1 cellular context compared by ENCODE assay signal in the genomic region with DNA sequence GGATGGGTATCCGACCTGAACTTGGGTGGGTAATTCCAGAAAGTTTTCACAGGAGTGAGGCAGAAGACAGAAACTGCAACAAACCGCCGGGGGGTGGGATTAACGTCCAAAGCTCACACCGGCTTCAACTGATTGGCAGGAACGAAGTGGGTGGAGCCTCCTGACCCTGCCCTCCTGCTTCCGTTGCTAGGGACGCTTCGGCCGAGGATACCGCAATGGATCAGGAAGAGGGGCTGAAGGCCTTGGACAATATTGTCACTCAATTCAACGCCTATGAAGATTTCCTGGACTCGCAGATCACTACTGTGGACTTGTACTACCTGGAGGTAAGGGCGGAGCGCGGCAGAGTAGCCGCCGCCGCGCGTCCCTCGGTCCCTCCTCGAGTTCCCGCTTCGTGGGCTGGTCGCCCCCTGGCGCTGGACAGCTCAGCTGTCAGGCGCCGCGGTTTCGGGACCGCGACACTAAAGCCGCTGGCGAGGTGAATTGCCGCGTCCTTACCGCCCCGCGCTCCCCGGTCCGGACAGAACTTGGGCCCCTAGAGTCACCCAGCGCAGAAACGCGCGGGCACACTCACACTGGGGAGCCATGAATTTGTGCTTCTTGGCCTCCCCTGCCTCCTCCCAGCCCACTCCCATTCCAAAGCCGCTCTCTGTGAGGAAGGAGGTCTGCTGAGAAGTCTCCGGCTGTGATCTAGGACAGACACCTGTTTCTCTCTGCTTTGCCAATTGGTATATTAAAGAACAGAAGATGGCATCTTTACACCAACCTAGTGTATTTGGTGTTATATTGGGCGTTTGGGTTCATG.
A peak's percentile ranks its signal among the peaks of the same experiment; 100 is the strongest.
TF ChIP-seq lines count a peak whose summit lies in the region.

Gene CFAP299 (plus strand): TSS at position 177 of the 805 bp plus-strand sequence.

TF ChIP-seq in K562, 482 proteins besides CTCF, POLR2A, EP300 and RAD21 (continued from another document and continues in another):
- TF ChIP-seq, protein P1, sequence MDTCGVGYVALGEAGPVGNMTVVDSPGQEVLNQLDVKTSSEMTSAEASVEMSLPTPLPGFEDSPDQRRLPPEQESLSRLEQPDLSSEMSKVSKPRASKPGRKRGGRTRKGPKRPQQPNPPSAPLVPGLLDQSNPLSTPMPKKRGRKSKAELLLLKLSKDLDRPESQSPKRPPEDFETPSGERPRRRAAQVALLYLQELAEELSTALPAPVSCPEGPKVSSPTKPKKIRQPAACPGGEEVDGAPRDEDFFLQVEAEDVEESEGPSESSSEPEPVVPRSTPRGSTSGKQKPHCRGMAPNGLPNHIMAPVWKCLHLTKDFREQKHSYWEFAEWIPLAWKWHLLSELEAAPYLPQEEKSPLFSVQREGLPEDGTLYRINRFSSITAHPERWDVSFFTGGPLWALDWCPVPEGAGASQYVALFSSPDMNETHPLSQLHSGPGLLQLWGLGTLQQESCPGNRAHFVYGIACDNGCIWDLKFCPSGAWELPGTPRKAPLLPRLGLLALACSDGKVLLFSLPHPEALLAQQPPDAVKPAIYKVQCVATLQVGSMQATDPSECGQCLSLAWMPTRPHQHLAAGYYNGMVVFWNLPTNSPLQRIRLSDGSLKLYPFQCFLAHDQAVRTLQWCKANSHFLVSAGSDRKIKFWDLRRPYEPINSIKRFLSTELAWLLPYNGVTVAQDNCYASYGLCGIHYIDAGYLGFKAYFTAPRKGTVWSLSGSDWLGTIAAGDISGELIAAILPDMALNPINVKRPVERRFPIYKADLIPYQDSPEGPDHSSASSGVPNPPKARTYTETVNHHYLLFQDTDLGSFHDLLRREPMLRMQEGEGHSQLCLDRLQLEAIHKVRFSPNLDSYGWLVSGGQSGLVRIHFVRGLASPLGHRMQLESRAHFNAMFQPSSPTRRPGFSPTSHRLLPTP (IDR thresholded peaks at IDR 0.05; ENCODE audit: borderline replicate concordance, extremely low read depth, insufficient read length), result no peak
- TF ChIP-seq GMEB1 (CRISPR knock-in tag; IDR thresholded peaks at IDR 0.05), result no peak
- TF ChIP-seq SRF (CRISPR knock-in tag; IDR thresholded peaks at IDR 0.05), result no peak
- 0 out of 2 replicates have a peak, but pooled peaks have one; percentile 40 for TF ChIP-seq CREM (IDR thresholded peaks at IDR 0.05; ENCODE audit: low read depth)
- TF ChIP-seq ZKSCAN1 (IDR thresholded peaks at IDR 0.05; ENCODE audit: low read depth, low read length), result peak; percentile 45; the same call in 1 of the 2 replicates
- TF ChIP-seq, protein P2, sequence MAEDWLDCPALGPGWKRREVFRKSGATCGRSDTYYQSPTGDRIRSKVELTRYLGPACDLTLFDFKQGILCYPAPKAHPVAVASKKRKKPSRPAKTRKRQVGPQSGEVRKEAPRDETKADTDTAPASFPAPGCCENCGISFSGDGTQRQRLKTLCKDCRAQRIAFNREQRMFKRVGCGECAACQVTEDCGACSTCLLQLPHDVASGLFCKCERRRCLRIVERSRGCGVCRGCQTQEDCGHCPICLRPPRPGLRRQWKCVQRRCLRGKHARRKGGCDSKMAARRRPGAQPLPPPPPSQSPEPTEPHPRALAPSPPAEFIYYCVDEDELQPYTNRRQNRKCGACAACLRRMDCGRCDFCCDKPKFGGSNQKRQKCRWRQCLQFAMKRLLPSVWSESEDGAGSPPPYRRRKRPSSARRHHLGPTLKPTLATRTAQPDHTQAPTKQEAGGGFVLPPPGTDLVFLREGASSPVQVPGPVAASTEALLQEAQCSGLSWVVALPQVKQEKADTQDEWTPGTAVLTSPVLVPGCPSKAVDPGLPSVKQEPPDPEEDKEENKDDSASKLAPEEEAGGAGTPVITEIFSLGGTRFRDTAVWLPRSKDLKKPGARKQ (CRISPR knock-in tag; IDR thresholded peaks at IDR 0.05), result no peak
- no peak for TF ChIP-seq CAMTA2 (CRISPR knock-in tag; conservative IDR thresholded peaks at IDR 0.05)
- TF ChIP-seq SP1 (CRISPR knock-in tag; IDR thresholded peaks at IDR 0.05), result peak; percentile 89
- no peak for TF ChIP-seq FOXK1 (CRISPR knock-in tag; IDR thresholded peaks at IDR 0.05; ENCODE audit: borderline replicate concordance)
- TF ChIP-seq SRSF7 (optimal IDR thresholded peaks at IDR 0.05; ENCODE audit: low read depth, low read length), result no peak
- TF ChIP-seq STAT5B (CRISPR knock-in tag; IDR thresholded peaks at IDR 0.05), result no peak
- TF ChIP-seq IFI16 (CRISPR knock-in tag; IDR thresholded peaks at IDR 0.05), result no peak
- TF ChIP-seq MTA2 (IDR thresholded peaks at IDR 0.05; ENCODE audit: low read depth), result no peak
- no peak for TF ChIP-seq TAF7 (tag; IDR thresholded peaks at IDR 0.05)
- peak; percentile 72 for TF ChIP-seq SMC3 (conservative IDR thresholded peaks at IDR 0.05; ENCODE audit: insufficient read depth, low read depth, low read length)
- no peak for TF ChIP-seq ZNF77 (CRISPR knock-in tag; IDR thresholded peaks at IDR 0.05)
- 0 out of 4 replicates have a peak, but pooled peaks of 1 of the 2 experiments have one; percentile 10 for TF ChIP-seq RCOR1 (IDR thresholded peaks at IDR 0.05; ENCODE audit: borderline replicate concordance in 1 of 2, low read depth in 2 of 2, low read length in 2 of 2)
- no peak for TF ChIP-seq TCF3 (CRISPR knock-in tag; IDR thresholded peaks at IDR 0.05)
- TF ChIP-seq KLF13 (tag; IDR thresholded peaks at IDR 0.05; ENCODE audit: borderline replicate concordance, low read depth), result no peak
- TF ChIP-seq, protein P3, sequence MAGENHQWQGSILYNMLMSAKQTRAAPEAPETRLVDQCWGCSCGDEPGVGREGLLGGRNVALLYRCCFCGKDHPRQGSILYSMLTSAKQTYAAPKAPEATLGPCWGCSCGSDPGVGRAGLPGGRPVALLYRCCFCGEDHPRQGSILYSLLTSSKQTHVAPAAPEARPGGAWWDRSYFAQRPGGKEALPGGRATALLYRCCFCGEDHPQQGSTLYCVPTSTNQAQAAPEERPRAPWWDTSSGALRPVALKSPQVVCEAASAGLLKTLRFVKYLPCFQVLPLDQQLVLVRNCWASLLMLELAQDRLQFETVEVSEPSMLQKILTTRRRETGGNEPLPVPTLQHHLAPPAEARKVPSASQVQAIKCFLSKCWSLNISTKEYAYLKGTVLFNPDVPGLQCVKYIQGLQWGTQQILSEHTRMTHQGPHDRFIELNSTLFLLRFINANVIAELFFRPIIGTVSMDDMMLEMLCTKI (IDR thresholded peaks at IDR 0.05; ENCODE audit: partially characterized antibody), result no peak
- TF ChIP-seq, protein P4, sequence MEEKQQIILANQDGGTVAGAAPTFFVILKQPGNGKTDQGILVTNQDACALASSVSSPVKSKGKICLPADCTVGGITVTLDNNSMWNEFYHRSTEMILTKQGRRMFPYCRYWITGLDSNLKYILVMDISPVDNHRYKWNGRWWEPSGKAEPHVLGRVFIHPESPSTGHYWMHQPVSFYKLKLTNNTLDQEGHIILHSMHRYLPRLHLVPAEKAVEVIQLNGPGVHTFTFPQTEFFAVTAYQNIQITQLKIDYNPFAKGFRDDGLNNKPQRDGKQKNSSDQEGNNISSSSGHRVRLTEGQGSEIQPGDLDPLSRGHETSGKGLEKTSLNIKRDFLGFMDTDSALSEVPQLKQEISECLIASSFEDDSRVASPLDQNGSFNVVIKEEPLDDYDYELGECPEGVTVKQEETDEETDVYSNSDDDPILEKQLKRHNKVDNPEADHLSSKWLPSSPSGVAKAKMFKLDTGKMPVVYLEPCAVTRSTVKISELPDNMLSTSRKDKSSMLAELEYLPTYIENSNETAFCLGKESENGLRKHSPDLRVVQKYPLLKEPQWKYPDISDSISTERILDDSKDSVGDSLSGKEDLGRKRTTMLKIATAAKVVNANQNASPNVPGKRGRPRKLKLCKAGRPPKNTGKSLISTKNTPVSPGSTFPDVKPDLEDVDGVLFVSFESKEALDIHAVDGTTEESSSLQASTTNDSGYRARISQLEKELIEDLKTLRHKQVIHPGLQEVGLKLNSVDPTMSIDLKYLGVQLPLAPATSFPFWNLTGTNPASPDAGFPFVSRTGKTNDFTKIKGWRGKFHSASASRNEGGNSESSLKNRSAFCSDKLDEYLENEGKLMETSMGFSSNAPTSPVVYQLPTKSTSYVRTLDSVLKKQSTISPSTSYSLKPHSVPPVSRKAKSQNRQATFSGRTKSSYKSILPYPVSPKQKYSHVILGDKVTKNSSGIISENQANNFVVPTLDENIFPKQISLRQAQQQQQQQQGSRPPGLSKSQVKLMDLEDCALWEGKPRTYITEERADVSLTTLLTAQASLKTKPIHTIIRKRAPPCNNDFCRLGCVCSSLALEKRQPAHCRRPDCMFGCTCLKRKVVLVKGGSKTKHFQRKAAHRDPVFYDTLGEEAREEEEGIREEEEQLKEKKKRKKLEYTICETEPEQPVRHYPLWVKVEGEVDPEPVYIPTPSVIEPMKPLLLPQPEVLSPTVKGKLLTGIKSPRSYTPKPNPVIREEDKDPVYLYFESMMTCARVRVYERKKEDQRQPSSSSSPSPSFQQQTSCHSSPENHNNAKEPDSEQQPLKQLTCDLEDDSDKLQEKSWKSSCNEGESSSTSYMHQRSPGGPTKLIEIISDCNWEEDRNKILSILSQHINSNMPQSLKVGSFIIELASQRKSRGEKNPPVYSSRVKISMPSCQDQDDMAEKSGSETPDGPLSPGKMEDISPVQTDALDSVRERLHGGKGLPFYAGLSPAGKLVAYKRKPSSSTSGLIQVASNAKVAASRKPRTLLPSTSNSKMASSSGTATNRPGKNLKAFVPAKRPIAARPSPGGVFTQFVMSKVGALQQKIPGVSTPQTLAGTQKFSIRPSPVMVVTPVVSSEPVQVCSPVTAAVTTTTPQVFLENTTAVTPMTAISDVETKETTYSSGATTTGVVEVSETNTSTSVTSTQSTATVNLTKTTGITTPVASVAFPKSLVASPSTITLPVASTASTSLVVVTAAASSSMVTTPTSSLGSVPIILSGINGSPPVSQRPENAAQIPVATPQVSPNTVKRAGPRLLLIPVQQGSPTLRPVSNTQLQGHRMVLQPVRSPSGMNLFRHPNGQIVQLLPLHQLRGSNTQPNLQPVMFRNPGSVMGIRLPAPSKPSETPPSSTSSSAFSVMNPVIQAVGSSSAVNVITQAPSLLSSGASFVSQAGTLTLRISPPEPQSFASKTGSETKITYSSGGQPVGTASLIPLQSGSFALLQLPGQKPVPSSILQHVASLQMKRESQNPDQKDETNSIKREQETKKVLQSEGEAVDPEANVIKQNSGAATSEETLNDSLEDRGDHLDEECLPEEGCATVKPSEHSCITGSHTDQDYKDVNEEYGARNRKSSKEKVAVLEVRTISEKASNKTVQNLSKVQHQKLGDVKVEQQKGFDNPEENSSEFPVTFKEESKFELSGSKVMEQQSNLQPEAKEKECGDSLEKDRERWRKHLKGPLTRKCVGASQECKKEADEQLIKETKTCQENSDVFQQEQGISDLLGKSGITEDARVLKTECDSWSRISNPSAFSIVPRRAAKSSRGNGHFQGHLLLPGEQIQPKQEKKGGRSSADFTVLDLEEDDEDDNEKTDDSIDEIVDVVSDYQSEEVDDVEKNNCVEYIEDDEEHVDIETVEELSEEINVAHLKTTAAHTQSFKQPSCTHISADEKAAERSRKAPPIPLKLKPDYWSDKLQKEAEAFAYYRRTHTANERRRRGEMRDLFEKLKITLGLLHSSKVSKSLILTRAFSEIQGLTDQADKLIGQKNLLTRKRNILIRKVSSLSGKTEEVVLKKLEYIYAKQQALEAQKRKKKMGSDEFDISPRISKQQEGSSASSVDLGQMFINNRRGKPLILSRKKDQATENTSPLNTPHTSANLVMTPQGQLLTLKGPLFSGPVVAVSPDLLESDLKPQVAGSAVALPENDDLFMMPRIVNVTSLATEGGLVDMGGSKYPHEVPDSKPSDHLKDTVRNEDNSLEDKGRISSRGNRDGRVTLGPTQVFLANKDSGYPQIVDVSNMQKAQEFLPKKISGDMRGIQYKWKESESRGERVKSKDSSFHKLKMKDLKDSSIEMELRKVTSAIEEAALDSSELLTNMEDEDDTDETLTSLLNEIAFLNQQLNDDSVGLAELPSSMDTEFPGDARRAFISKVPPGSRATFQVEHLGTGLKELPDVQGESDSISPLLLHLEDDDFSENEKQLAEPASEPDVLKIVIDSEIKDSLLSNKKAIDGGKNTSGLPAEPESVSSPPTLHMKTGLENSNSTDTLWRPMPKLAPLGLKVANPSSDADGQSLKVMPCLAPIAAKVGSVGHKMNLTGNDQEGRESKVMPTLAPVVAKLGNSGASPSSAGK (IDR thresholded peaks at IDR 0.05), result peak; percentile 50
- no peak for TF ChIP-seq NFATC3 (IDR thresholded peaks at IDR 0.05)
- TF ChIP-seq TCFL5 (CRISPR knock-in tag; conservative IDR thresholded peaks at IDR 0.05), result no peak
- no peak for TF ChIP-seq ZNF583 (CRISPR knock-in tag; IDR thresholded peaks at IDR 0.05)
- no peak for TF ChIP-seq BRD4 (IDR thresholded peaks at IDR 0.05)
- TF ChIP-seq EZH2 (IDR thresholded peaks at IDR 0.05; ENCODE audit: borderline replicate concordance, low read depth, low read length), result no peak
- 0 out of 2 replicates have a peak, but pooled peaks have one; percentile 55 for TF ChIP-seq STAT6 (CRISPR knock-in tag; IDR thresholded peaks at IDR 0.05)
- TF ChIP-seq TRIM24 (IDR thresholded peaks at IDR 0.05), result no peak
- TF ChIP-seq RBM22 (IDR thresholded peaks at IDR 0.05; ENCODE audit: low read depth, low read length, poor library complexity, severe bottlenecking), result no peak
- no peak for TF ChIP-seq ZNF24 (IDR thresholded peaks at IDR 0.05)
- TF ChIP-seq MAFG (tag; conservative IDR thresholded peaks at IDR 0.05), result no peak
- TF ChIP-seq MEF2A (IDR thresholded peaks at IDR 0.05; ENCODE audit: control insufficient read depth, low read depth, low read length), result no peak
- TF ChIP-seq MYNN (IDR thresholded peaks at IDR 0.05), result no peak
- no peak for TF ChIP-seq MYNN (CRISPR knock-in tag; IDR thresholded peaks at IDR 0.05)
- no peak for TF ChIP-seq SETDB1 (IDR thresholded peaks at IDR 0.05; ENCODE audit: low read length)
- no peak for TF ChIP-seq ZNF143 (CRISPR knock-in tag; IDR thresholded peaks at IDR 0.05)
- TF ChIP-seq ZFP30 (CRISPR knock-in tag; IDR thresholded peaks at IDR 0.05; ENCODE audit: borderline replicate concordance), result no peak
